ENCODE assay signal across 17 cellular contexts in the genomic region with DNA sequence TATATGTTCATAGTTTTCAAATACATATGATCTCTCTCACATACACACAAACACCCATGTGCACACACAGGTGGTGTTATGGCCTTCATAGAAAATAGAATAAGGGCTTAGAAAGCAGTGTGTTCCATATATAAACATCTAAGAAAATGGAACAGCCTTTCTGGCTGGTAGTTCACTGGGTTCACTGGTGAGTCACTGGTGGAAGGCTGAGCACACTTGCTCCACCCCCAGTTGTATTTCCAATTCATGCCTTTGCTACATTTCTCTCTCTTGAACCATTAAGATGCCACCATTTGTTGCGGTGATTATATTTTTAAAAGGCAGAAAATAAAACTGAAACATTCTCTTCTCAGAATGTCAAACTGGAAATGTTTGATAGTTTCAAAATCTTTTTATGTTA.
A peak's percentile ranks its signal among the peaks of the same experiment; 100 is the strongest.
DNase-seq lines count a peak whose midpoint lies in the region; FAIRE-seq and TF ChIP-seq lines count a peak whose summit lies in the region.
"Had no signal": no experiment of that assay in that cellular context is flagged by ENCODE, and none has a peak within 500 bp of the region (broad histone marks: within the 10 kb centered on the region; RNA-seq: fewer than 3 reads in every experiment).

No MANE protein-coding gene starts in this region.

- H3K27me3 ChIP-seq in endothelial cell of umbilical vein (ENCODE audit: control insufficient read depth in 2 of 2, insufficient read depth in 2 of 2, low read length in 2 of 2), result no peaks in the 10 kb centered on the region
- H3K27me3 ChIP-seq in mesenchymal stem cell (ENCODE audit: control insufficient read depth in 1 of 2, insufficient read depth in 1 of 2, low read length in 2 of 2), result no peaks in the 10 kb centered on the region
- H3K27me3 ChIP-seq: esophagus squamous epithelium, tibial nerve had no signal

- POLR2A ChIA-PET in endothelial cell of umbilical vein (lab: Charles Lee), result no interaction called here

- H3K79me1 ChIP-seq in mesenchymal stem cell (replicated peaks; ENCODE audit: low read length, poor library complexity, severe bottlenecking), result peaks cover 5% of the 10 kb centered on the region

- dilution Hi-C loops in endothelial cell of umbilical vein (cut with MboI; ENCODE audit: extremely low pct_ligation_motif_present, low sequenced_read_pairs), result loop anchor here (25.0 kb wide), 1 partner anchor 252 kb away; a partner anchor contains a TSS

- no peak overlapping the region for H2BK120ac ChIP-seq in mesenchymal stem cell (ENCODE audit: low read depth, low read length)

- H3K27ac ChIP-seq in endothelial cell of umbilical vein (ENCODE audit: insufficient read depth, low read depth, low read length) (no peak overlapping the region), mesenchymal stem cell (ENCODE audit: low read length, poor library complexity, severe bottlenecking) (no peak overlapping the region)
- H3K27ac ChIP-seq: esophagus squamous epithelium, tibial nerve had no signal

- FAIRE-seq in endothelial cell of umbilical vein (lab: Jason Lieb, UNC), result peak; percentile 75
- FAIRE-seq: TTC549 had no signal

- H3K79me2 ChIP-seq in endothelial cell of umbilical vein (ENCODE audit: control insufficient read depth, insufficient read depth, low read length), result no peaks in the 10 kb centered on the region

- no peak overlapping the region for H4K91ac ChIP-seq in mesenchymal stem cell (ENCODE audit: low read length)

- H3K9me3 ChIP-seq in endothelial cell of umbilical vein (replicated peaks; ENCODE audit: control insufficient read depth, insufficient read depth, low read length) (no peaks in the 10 kb centered on the region), mesenchymal stem cell (ENCODE audit: control insufficient read depth, low read length) (no peaks in the 10 kb centered on the region)
- H3K9me3 ChIP-seq: esophagus squamous epithelium, tibial nerve had no signal

- no peak overlapping the region for H2AFZ ChIP-seq in endothelial cell of umbilical vein (ENCODE audit: low read depth, low read length)
- no peak overlapping the region for H2AFZ ChIP-seq in mesenchymal stem cell (ENCODE audit: low read depth, low read length)

- H3K4me2 ChIP-seq in endothelial cell of umbilical vein (ENCODE audit: insufficient read depth, low read length), result no peak overlapping the region
- no peak overlapping the region for H3K4me2 ChIP-seq in mesenchymal stem cell (ENCODE audit: low read length, poor library complexity, severe bottlenecking)

- no peak overlapping the region for H2BK15ac ChIP-seq in mesenchymal stem cell (ENCODE audit: low read depth, poor library complexity, severe bottlenecking)

- DNase-seq in Daoy (ENCODE audit: low read depth) (peak; percentile 65), NCI-H226 (peak; percentile 50), endothelial cell of umbilical vein (ENCODE audit: low read depth, low spot score) (peak; percentile 48), mesenchymal stem cell (peak; percentile 63), posterior vena cava (ENCODE audit: low spot score) (no peak), hypothalamus (lab: John Stamatoyannopoulos, UW) (no peak), GM19238 (ENCODE audit: insufficient read length, low spot score) (no peak), NCI-H510A treated with DMSO at 0.1 percent for 48 hours (lab: John Stamatoyannopoulos, UW) (no peak)
- DNase-seq: activated CD4-positive, alpha-beta memory T cell treated with anti-CD3 and anti-CD28 coated beads for 36 hours; activated T-cell treated with anti-CD3 and anti-CD28 coated beads, Interleukin-2, amount 50 U/mL, for 72 hours; AML-193; cortex of kidney; esophagus squamous epithelium; KBM-7; NCI-H1417 had no signal

- H2AK5ac ChIP-seq in mesenchymal stem cell (ENCODE audit: low read length, severe bottlenecking), result no peak overlapping the region

- H3K18ac ChIP-seq in mesenchymal stem cell (ENCODE audit: low read depth in 1 of 2, low read length in 2 of 2), result no peak overlapping the region

- no peak overlapping the region for H3K4ac ChIP-seq in mesenchymal stem cell (ENCODE audit: low read depth in 1 of 2, low read length in 2 of 2)

- no peak overlapping the region for H4K8ac ChIP-seq in mesenchymal stem cell (ENCODE audit: low read length)

- no TSS peak for BruUV-seq in endothelial cell of umbilical vein (replicated peaks; lab: Mats Ljungman, UMichigan)

- CTCF ChIA-PET in endothelial cell of umbilical vein (lab: Charles Lee), result interaction anchor here (0.6 to 1.0 kb wide), 4 partner anchors 9 to 44 kb away, joined by 3 to 4 read pairs (median 4); no protein-coding TSS in a partner anchor

- H3K23ac ChIP-seq in mesenchymal stem cell (ENCODE audit: low read length in 2 of 2), result no peak overlapping the region

- TF ChIP-seq POLR2A in endothelial cell of umbilical vein (IDR thresholded peaks at IDR 0.05; ENCODE audit: low read depth, low read length), result no peak

- no peak overlapping the region for H3K4me3 ChIP-seq in endothelial cell of umbilical vein (replicated peaks in 1 of 3; ENCODE audit: insufficient read depth in 1 of 3, low read depth in 1 of 3, low read length in 3 of 3)
- no peak overlapping the region for H3K4me3 ChIP-seq in mesenchymal stem cell (ENCODE audit: insufficient read depth in 1 of 2, low read depth in 1 of 2, low read length in 2 of 2)
- H3K4me3 ChIP-seq: esophagus squamous epithelium, tibial nerve had no signal

- H2BK5ac ChIP-seq in mesenchymal stem cell (ENCODE audit: low read depth, low read length, poor library complexity, severe bottlenecking), result no peak overlapping the region

- no peak for TF ChIP-seq CTCF in endothelial cell of umbilical vein (IDR thresholded peaks at IDR 0.05; ENCODE audit: extremely low read depth in 1 of 2, insufficient read depth in 1 of 2, low read depth in 1 of 2, low read length in 2 of 2)

- no peak overlapping the region for H3K9ac ChIP-seq in endothelial cell of umbilical vein (replicated peaks; ENCODE audit: extremely low read depth, insufficient read depth, low read length)
- no peak overlapping the region for H3K9ac ChIP-seq in mesenchymal stem cell (ENCODE audit: low read length)

- no CpG with 5 or more reads among the region's 1 CpG for WGBS in mesenchymal stem cell

- H4K20me1 ChIP-seq in endothelial cell of umbilical vein (replicated peaks; ENCODE audit: control insufficient read depth, extremely low read depth, insufficient read depth, low read length), result no peaks in the 10 kb centered on the region

- no peaks in the 10 kb centered on the region for H3K9me1 ChIP-seq in endothelial cell of umbilical vein (replicated peaks; ENCODE audit: control insufficient read depth, extremely low read depth, insufficient read depth, low read length)

- no peaks in the 10 kb centered on the region for H3K36me3 ChIP-seq in endothelial cell of umbilical vein (ENCODE audit: control insufficient read depth in 2 of 2, extremely low read depth in 1 of 2, insufficient read depth in 2 of 2, low read length in 2 of 2)
- H3K36me3 ChIP-seq in mesenchymal stem cell (ENCODE audit: control insufficient read depth in 1 of 2, insufficient read depth in 2 of 2, low read depth in 1 of 2, low read length in 2 of 2), result peaks cover 0 to 31% of the 10 kb centered on the region in 2 experiments
- H3K36me3 ChIP-seq: tibial nerve had no signal

- no peak overlapping the region for H3K14ac ChIP-seq in mesenchymal stem cell (ENCODE audit: low read length in 2 of 2)

- no peak overlapping the region for H2BK12ac ChIP-seq in mesenchymal stem cell (ENCODE audit: low read length in 2 of 2)

- H3K4me1 ChIP-seq in endothelial cell of umbilical vein (ENCODE audit: control insufficient read depth, extremely low read depth, insufficient read depth, low read length) (peaks cover 2% of the 10 kb centered on the region), mesenchymal stem cell (ENCODE audit: control insufficient read depth, insufficient read depth, low read depth, low read length) (no peaks in the 10 kb centered on the region)

- intact Hi-C loops in endothelial cell of umbilical vein (cut with micrococcal nuclease) (no loop called here), posterior vena cava (cut with DNase I) (no loop called here)

TF ChIP-seq in endothelial cell of umbilical vein, 7 proteins besides CTCF, POLR2A, EP300 and RAD21:
- TF ChIP-seq GATA2 (IDR thresholded peaks at IDR 0.05; ENCODE audit: insufficient read depth, insufficient read length, low read depth, low read length) (no peak), FOS (IDR thresholded peaks at IDR 0.05; ENCODE audit: borderline replicate concordance, insufficient read depth, low read length) (peak; percentile 60)
TF ChIP-seq in endothelial cell of umbilical vein: peak in this region for 1.

Comparison
In these comparisons a context has a peak if more than half of its experiments do, and no peak if none do; other contexts are left out.
1. DNase-seq: peak in Daoy (single experiment), NCI-H226 (single experiment), endothelial cell of umbilical vein (single experiment) and mesenchymal stem cell (single experiment); none in posterior vena cava (single experiment), hypothalamus (0 of 51), GM19238 (single experiment) and NCI-H510A treated with DMSO at 0.1 percent for 48 hours (single experiment).